ENCODE assay signal across 15 cellular contexts in genomic region chr19:36150586-36150985, GRCh38. TPM values are rescaled to one million over a fixed set of nuclear protein-coding genes. Genes with fewer than 3 reads are reported as not detected.
DNase-seq lines count a peak whose midpoint lies in the region; ATAC-seq and TF ChIP-seq lines count a peak whose summit lies in the region.
"Had no signal": no experiment of that assay in that cellular context is flagged by ENCODE, and none has a peak within 500 bp of the region (broad histone marks: within the 10 kb centered on the region; RNA-seq: fewer than 3 reads in every experiment).

No MANE protein-coding gene starts in this region.

- TF ChIP-seq POLR2A in sigmoid colon (IDR thresholded peaks at IDR 0.05) (no peak), uterus (IDR thresholded peaks at IDR 0.05) (no peak)

- no peak for TF ChIP-seq EP300 in sigmoid colon (IDR thresholded peaks at IDR 0.05)

- no peak for TF ChIP-seq CTCF in right atrium auricular region (IDR thresholded peaks at IDR 0.05)
- TF ChIP-seq CTCF in sigmoid colon (IDR thresholded peaks at IDR 0.05) = no peak
- TF ChIP-seq CTCF in uterus (IDR thresholded peaks at IDR 0.05) = no peak

- H3K4me3 ChIP-seq in right atrium auricular region (peak overlapping the region; percentile 69 to 87), sigmoid colon (peak overlapping the region in 2 of 4 donors; percentile 66 to 79), uterus (no peak overlapping the region)

- ATAC-seq in GM18870 (IDR thresholded peaks at IDR 0.05; ENCODE audit: unreplicated experiment) = no peak
- ATAC-seq: activated CD4-positive, alpha-beta T cell treated with anti-CD3 and anti-CD28 coated beads for 36 hours had no signal

- intact Hi-C loops in sigmoid colon (cut with DNase I) = no loop called here
- intact Hi-C loops in uterus (cut with DNase I; ENCODE audit: low total_unique reads) = no loop called here

- H3K36me3 ChIP-seq in right atrium auricular region (peaks cover 51% of the 10 kb centered on the region), sigmoid colon (peaks cover 19 to 51% (median 40%) of the 10 kb centered on the region in 4 donors), uterus (no peaks in the 10 kb centered on the region)

- H3K27ac ChIP-seq in cingulate gyrus (ENCODE audit: low read depth, low read length) (peak overlapping the region; percentile 19), right atrium auricular region (peak overlapping the region; percentile 98 to 100), sigmoid colon (peak overlapping the region; percentile 91 to 99 (median 93)), uterus (peak overlapping the region; percentile 94 to 98)

- WGBS in sigmoid colon, 2 donors = 80 to 85% methylated on average over 5 of the region's 5 CpGs

- no peaks in the 10 kb centered on the region for H3K9me3 ChIP-seq in right atrium auricular region
- no peaks in the 10 kb centered on the region for H3K9me3 ChIP-seq in sigmoid colon
- no peaks in the 10 kb centered on the region for H3K9me3 ChIP-seq in uterus

- H3K27me3 ChIP-seq in right atrium auricular region (no peaks in the 10 kb centered on the region), sigmoid colon (no peaks in the 10 kb centered on the region), uterus (no peaks in the 10 kb centered on the region)

- peaks cover 0 to 22% of the 10 kb centered on the region in 2 donors for H3K4me1 ChIP-seq in right atrium auricular region
- peaks cover 0 to 31% (median 20%) of the 10 kb centered on the region in 4 donors for H3K4me1 ChIP-seq in sigmoid colon
- H3K4me1 ChIP-seq in uterus = peaks cover 0 to 5% of the 10 kb centered on the region in 2 donors

- DNase-seq in right atrium auricular region (ENCODE audit: low spot score) (no peak), sigmoid colon (no peak), uterus (no peak)
- DNase-seq in activated naive CD4-positive, alpha-beta T cell treated with anti-CD3 and anti-CD28 coated beads, Interleukin-2, amount 50 U/mL, for 16 hours = no peak
- DNase-seq in activated effector memory CD4-positive, alpha-beta T cell treated with Interleukin-2 at 50 U/mL for 16 hours = no peak
- DNase-seq: activated CD4-positive, alpha-beta T cell treated with anti-CD3 and anti-CD28 coated beads for 36 hours; activated T-cell treated with anti-CD3 and anti-CD28 coated beads for 4 hours; DMS53; erythroblast; NCI-H82; stimulated activated CD4-positive, alpha-beta T cell treated with anti-CD3 and anti-CD28 coated beads, Interleukin-4, amount 100 ng/mL, for 1 hour had no signal

RNA-seq across cellular contexts. Expression of gene COX7A1, which starts 1.7 kb away (rescaled TPM):
- total RNA-seq in right atrium auricular region (100 to 1,000 TPM; 136 to 347 TPM), sigmoid colon (10 to 100 TPM; 43.0 to 88.5 (median 72.4) TPM), uterus (100 to 1,000 TPM in 2 of 4 donors, 10 to 100 TPM in 1, 1 to 10 TPM in 1; 4.7 to 235 (median 65.2) TPM)
- polyA plus RNA-seq in sigmoid colon = 10 to 100 TPM; 11.3 to 27.0 (median 11.4) TPM
- total RNA-seq: activated CD4-positive, alpha-beta T cell treated with anti-CD3 and anti-CD28 coated beads for 36 hours had no signal

RNA-seq across cellular contexts. Expression of gene CAPNS1, which starts 10.7 kb away (rescaled TPM):
- total RNA-seq in right atrium auricular region (100 to 1,000 TPM; 222 to 238 TPM), sigmoid colon (100 to 1,000 TPM; 101 to 116 (median 104) TPM), uterus (100 to 1,000 TPM; 134 to 511 (median 179) TPM)
- 100 to 1,000 TPM; 656 to 938 (median 931) TPM for polyA plus RNA-seq in sigmoid colon

RNA-seq across cellular contexts. Expression of gene TBCB, which starts 35.3 kb away (rescaled TPM):
- total RNA-seq in right atrium auricular region = 100 to 1,000 TPM; 107 to 110 TPM
- total RNA-seq in sigmoid colon = 100 to 1,000 TPM; 109 to 162 (median 153) TPM
- polyA plus RNA-seq in sigmoid colon = 100 to 1,000 TPM; 117 to 133 (median 125) TPM
- 100 to 1,000 TPM; 118 to 196 (median 154) TPM for total RNA-seq in uterus

RNA-seq across cellular contexts. Expression of gene POLR2I, which starts 35.9 kb away (rescaled TPM):
- total RNA-seq in right atrium auricular region (100 to 1,000 TPM in 1 of 2 donors, 10 to 100 TPM in 1; 76.9 to 121 TPM), sigmoid colon (100 to 1,000 TPM in 1 of 4 donors, 10 to 100 TPM in 3; 39.9 to 118 (median 83.5) TPM), uterus (10 to 100 TPM in 3 of 4 donors, 1 to 10 TPM in 1; 8.2 to 69.8 (median 25.2) TPM)
- 10 to 100 TPM; 46.7 to 96.1 (median 52.0) TPM for polyA plus RNA-seq in sigmoid colon

RNA-seq across cellular contexts. Expression of gene OVOL3, which starts 39.6 kb away (rescaled TPM):
- total RNA-seq in right atrium auricular region (not detected), sigmoid colon (not detected), uterus (not detected)
- not detected for polyA plus RNA-seq in sigmoid colon
- total RNA-seq: activated CD4-positive, alpha-beta T cell treated with anti-CD3 and anti-CD28 coated beads for 36 hours; H1; left lobe of liver had no signal

Comparison
In these comparisons a context has a peak if more than half of its experiments do, and no peak if none do; other contexts are left out.
1. H3K27ac ChIP-seq: peak in every context shown above with its lines; median percentile 99 in right atrium auricular region; 96 in uterus; 93 in sigmoid colon; 19 in cingulate gyrus.
2. H3K4me3 ChIP-seq: peak in right atrium auricular region (2 of 2); none in uterus (0 of 2).